Comparison of ENCODE assay signal across 9 cellular contexts in the genomic region with DNA sequence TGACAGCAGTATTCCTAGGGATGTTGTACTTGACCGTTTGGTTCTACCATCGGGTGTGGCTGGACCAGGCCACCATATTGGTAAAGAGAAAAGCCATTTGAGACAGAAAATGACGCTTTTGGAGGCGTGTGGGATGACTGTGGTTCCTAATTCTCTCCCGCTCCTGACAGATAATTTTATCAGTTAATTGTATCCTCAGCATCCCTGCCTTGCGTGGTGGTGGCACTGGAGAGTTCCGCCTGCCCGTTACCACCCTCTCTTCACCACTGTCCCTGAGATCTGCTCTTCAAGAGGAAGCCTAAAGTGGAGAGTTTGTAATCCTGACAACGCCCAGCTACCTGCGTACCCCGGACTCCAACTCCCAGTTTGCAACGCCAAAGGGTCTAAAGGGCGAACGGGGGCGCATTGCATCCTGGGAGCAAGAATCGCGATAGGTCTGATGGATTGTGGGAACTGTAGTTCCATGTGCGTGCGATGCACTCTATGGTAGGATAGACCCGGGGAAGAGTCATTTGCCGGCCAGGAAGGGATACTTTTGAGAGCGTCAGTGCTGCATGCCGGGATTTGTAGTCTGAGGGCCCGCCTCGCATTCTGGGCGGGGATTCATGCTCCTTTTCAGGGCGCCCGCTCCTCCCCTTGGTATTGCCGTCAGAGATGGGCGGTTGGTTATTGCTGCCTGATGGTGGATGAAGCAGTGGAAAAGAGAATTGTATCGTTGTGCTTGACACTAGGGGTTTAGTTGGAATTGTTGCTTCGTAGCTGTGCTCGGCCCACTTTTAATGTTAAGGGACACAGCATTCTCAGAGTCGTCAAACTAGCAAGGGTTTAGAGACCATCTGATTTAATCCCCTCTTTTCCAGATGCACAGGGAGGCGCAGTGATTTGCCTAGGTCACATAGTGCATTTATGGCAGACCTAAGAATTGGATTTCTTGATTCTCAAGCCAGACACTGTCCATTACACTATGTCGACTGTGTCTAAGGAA. TPM values are rescaled to one million over a fixed set of nuclear protein-coding genes. Genes with fewer than 3 reads are reported as not detected.
DNase-seq lines count a peak whose midpoint lies in the region; ATAC-seq lines count a peak whose summit lies in the region.
"Had no signal": no experiment of that assay in that cellular context is flagged by ENCODE, and none has a peak within 500 bp of the region (broad histone marks: within the 10 kb centered on the region; RNA-seq: fewer than 3 reads in every experiment).

No MANE protein-coding gene starts in this region.

- DNase-seq in CD1c-positive myeloid dendritic cell (ENCODE audit: extremely low spot score) (peak; percentile 99), NCI-H69 (lab: John Stamatoyannopoulos, UW) (peak; percentile 100), dermis blood vessel endothelial cell (peak; percentile 100), left lobe of liver (ENCODE audit: low spot score) (peak; percentile 99)
- DNase-seq in activated CD4-positive, alpha-beta T cell treated with anti-CD3 and anti-CD28 coated beads, Interleukin-2, amount 50 U/mL, for 1 hour = peak; percentile 93
- DNase-seq in stimulated activated CD4-positive, alpha-beta T cell treated with anti-CD3 and anti-CD28 coated beads, Interleukin-2, amount 100 ng/mL, for 24 hours = peak; percentile 91 to 95

- ATAC-seq in GM19395 (IDR thresholded peaks at IDR 0.05; ENCODE audit: unreplicated experiment) (peak; percentile 71), HG03521 (IDR thresholded peaks at IDR 0.05; ENCODE audit: unreplicated experiment) (peak; percentile 54), left lobe of liver (peak; percentile 73)

RNA-seq across cellular contexts. Expression of a gene that starts 1.0 kb away (rescaled TPM):
- total RNA-seq in dermis blood vessel endothelial cell (16.8 and 25.8 TPM in 2 replicates), left lobe of liver (15.2 TPM)

RNA-seq across cellular contexts. Expression of a gene that starts 49.4 kb away (rescaled TPM):
- total RNA-seq in dermis blood vessel endothelial cell (18.7 and 20.5 TPM in 2 replicates), left lobe of liver (5.5 TPM)

RNA-seq across cellular contexts. Expression of a gene that starts 53.5 kb away (rescaled TPM):
- total RNA-seq in dermis blood vessel endothelial cell (not detected in 2 replicates), left lobe of liver (not detected)
- total RNA-seq: subcutaneous adipose tissue had no signal

RNA-seq across cellular contexts. Expression of a gene that starts 54.8 kb away (rescaled TPM):
- 130 and 195 TPM in 2 replicates for total RNA-seq in dermis blood vessel endothelial cell
- total RNA-seq in left lobe of liver = 70.6 TPM

Comparison
In these comparisons a context has a peak if more than half of its experiments do, and no peak if none do; other contexts are left out.
1. Peak in every context shown above with its lines: DNase-seq and ATAC-seq.